13 cellular contexts compared by ENCODE assay signal in genomic region chr15:31279221-31280036, GRCh38. TPM values are rescaled to one million over a fixed set of nuclear protein-coding genes. Genes with fewer than 3 reads are reported as not detected.
A peak's percentile ranks its signal among the peaks of the same experiment; 100 is the strongest.
DNase-seq lines count a peak whose midpoint lies in the region; ATAC-seq and TF ChIP-seq lines count a peak whose summit lies in the region.
"Had no signal": no experiment of that assay in that cellular context is flagged by ENCODE, and none has a peak within 500 bp of the region (broad histone marks: within the 10 kb centered on the region; RNA-seq: fewer than 3 reads in every experiment).

No MANE protein-coding gene starts in this region.

- TF ChIP-seq EP300 in SK-N-SH (IDR thresholded peaks at IDR 0.05; ENCODE audit: borderline replicate concordance in 1 of 2, low read depth in 1 of 2, low read length in 1 of 2), result no peak

- H3K36me3 Mint-ChIP-seq in stimulated activated naive B cell treated with anti-CD40 and anti-IgM and Interleukin-4, amounts not matched to agents 10 μg/mL and 1 μg/mL and 100 μg/mL, for 72 hours, result no peaks in the 10 kb centered on the region

- TF ChIP-seq RAD21 in SK-N-SH (IDR thresholded peaks at IDR 0.05; ENCODE audit: low read length), result no peak

- ATAC-seq in SK-N-SH treated with all-trans-retinoic acid at 6 μM for 48 hours (no peak), left ventricle myocardium superior (peak; percentile 48)
- ATAC-seq in stimulated activated naive B cell treated with anti-CD40 and anti-IgM and Interleukin-4, amounts not matched to agents 10 μg/mL and 1 μg/mL and 100 μg/mL, for 72 hours (replicated peaks), result no peak

- POLR2A ChIA-PET in SK-N-SH (lab: Yijun Ruan, JAX) (interaction anchor here (1.2 kb wide), 1 partner anchor 15 kb away, joined by 4 read pairs; no protein-coding TSS in a partner anchor), PC-9 (lab: Charles Lee; ENCODE audit: unreplicated experiment) (no interaction called here)

- H2AFZ ChIP-seq in SK-N-SH (ENCODE audit: low read depth) (no peak overlapping the region), PC-9 (no peak overlapping the region)

- peaks cover 4 to 6% of the 10 kb centered on the region in 2 donors for H3K9me3 Mint-ChIP-seq in stimulated activated naive B cell treated with anti-CD40 and anti-IgM and Interleukin-4, amounts not matched to agents 10 μg/mL and 1 μg/mL and 100 μg/mL, for 72 hours

- intact Hi-C loops in left ventricle myocardium superior (cut with micrococcal nuclease), result no loop called here
- intact Hi-C loops in PC-9 (cut with micrococcal nuclease; ENCODE audit: unreplicated experiment), result no loop called here

- no peak overlapping the region for H3K4me3 Mint-ChIP-seq in stimulated activated naive B cell treated with anti-CD40 and anti-IgM and Interleukin-4, amounts not matched to agents 10 μg/mL and 1 μg/mL and 100 μg/mL, for 72 hours

- H3K9me3 ChIP-seq in SK-N-SH, result no peaks in the 10 kb centered on the region
- no peaks in the 10 kb centered on the region for H3K9me3 ChIP-seq in PC-9 (ENCODE audit: insufficient read depth, low read depth)
- H3K9me3 ChIP-seq: upper lobe of left lung had no signal

- no peak overlapping the region for H3K4me2 ChIP-seq in SK-N-SH
- H3K4me2 ChIP-seq in PC-9, result no peak overlapping the region

- no peaks in the 10 kb centered on the region for H3K27me3 Mint-ChIP-seq in stimulated activated naive B cell treated with anti-CD40 and anti-IgM and Interleukin-4, amounts not matched to agents 10 μg/mL and 1 μg/mL and 100 μg/mL, for 72 hours

- H3K36me3 ChIP-seq in SK-N-SH (replicated peaks in 1 of 2; ENCODE audit: control insufficient read depth in 1 of 2, insufficient read depth in 2 of 2, low read length in 1 of 2) (no peaks in the 10 kb centered on the region), PC-9 (ENCODE audit: low read depth) (no peaks in the 10 kb centered on the region)
- H3K36me3 ChIP-seq: upper lobe of left lung had no signal

- peaks cover 12 to 17% of the 10 kb centered on the region in 2 donors for H3K4me1 Mint-ChIP-seq in stimulated activated naive B cell treated with anti-CD40 and anti-IgM and Interleukin-4, amounts not matched to agents 10 μg/mL and 1 μg/mL and 100 μg/mL, for 72 hours

- H4K20me1 ChIP-seq in SK-N-SH (ENCODE audit: insufficient read depth), result no peaks in the 10 kb centered on the region
- H4K20me1 ChIP-seq in PC-9 (ENCODE audit: insufficient read depth), result no peaks in the 10 kb centered on the region

- WGBS in SK-N-SH (ENCODE audit: low lambda C conversion rate), result 56% methylated on average over 7 of the region's 11 CpGs

- no TSS peak for BruUV-seq in PC-9 (replicated peaks; lab: Mats Ljungman, UMichigan)

- no peaks in the 10 kb centered on the region for H3K27me3 ChIP-seq in SK-N-SH (ENCODE audit: insufficient read depth)
- H3K27me3 ChIP-seq in PC-9 (ENCODE audit: insufficient read depth, low read depth), result peaks cover 30% of the 10 kb centered on the region
- H3K27me3 ChIP-seq: upper lobe of left lung had no signal

- H3F3A ChIP-seq in SK-N-SH (replicated peaks; ENCODE audit: insufficient read depth), result no peaks in the 10 kb centered on the region
- H3F3A ChIP-seq in PC-9 (ENCODE audit: insufficient read depth, low read depth), result no peaks in the 10 kb centered on the region

- peak overlapping the region; percentile 84 for H3K27ac Mint-ChIP-seq in stimulated activated naive B cell treated with anti-CD40 and anti-IgM and Interleukin-4, amounts not matched to agents 10 μg/mL and 1 μg/mL and 100 μg/mL, for 72 hours

- H3K27ac ChIP-seq in SK-N-SH (ENCODE audit: low read depth in 2 of 2, low read length in 1 of 2), result peak overlapping the region in 1 of 2 experiments; percentile 14; a peak in 1 of 4 replicates
- no peak overlapping the region for H3K27ac ChIP-seq in PC-9
- H3K27ac ChIP-seq: upper lobe of left lung had no signal

- H3K9me2 ChIP-seq in SK-N-SH (no peaks in the 10 kb centered on the region), PC-9 (ENCODE audit: insufficient read depth) (no peaks in the 10 kb centered on the region)

- peaks cover 0 to 33% of the 10 kb centered on the region in 2 experiments; a peak in 1 of 4 replicates for H3K4me1 ChIP-seq in SK-N-SH (ENCODE audit: control insufficient read depth in 1 of 2, insufficient read depth in 2 of 2, low read depth in 1 of 2, low read length in 1 of 2)
- no peaks in the 10 kb centered on the region for H3K4me1 ChIP-seq in PC-9 (replicated peaks; ENCODE audit: insufficient read depth)

- no peak overlapping the region for H3K4me3 ChIP-seq in SK-N-SH (ENCODE audit: low read depth in 2 of 2, low read length in 1 of 2)
- no peak overlapping the region for H3K4me3 ChIP-seq in PC-9
- H3K4me3 ChIP-seq: upper lobe of left lung had no signal

- CTCF ChIA-PET in SK-N-SH (lab: Yijun Ruan, JAX) (interaction anchor here (0.8 to 1.3 kb wide), 2 partner anchors 79 to 150 kb away, joined by 3 read pairs; no protein-coding TSS in a partner anchor), PC-9 (lab: Charles Lee) (no interaction called here)

- DNase-seq in SK-N-SH (peak; percentile 11), RPMI7951 (ENCODE audit: low read depth) (peak; percentile 48), left ventricle myocardium superior (no peak), SW480 (ENCODE audit: low spot score) (no peak), PC-9 (no peak), AG08396 (ENCODE audit: low spot score) (no peak)
- DNase-seq in stimulated activated naive B cell treated with anti-CD40 and anti-IgM and Interleukin-4, amounts not matched to agents 10 μg/mL and 1 μg/mL and 100 μg/mL, for 72 hours, result no peak
- DNase-seq: dermis blood vessel endothelial cell; NCI-H187; stimulated activated CD4-positive, alpha-beta T cell treated with anti-CD3 and anti-CD28 coated beads, Interleukin-2, amount 100 ng/mL, for 48 hours; SW 1271 had no signal

- no peak for TF ChIP-seq CTCF in SK-N-SH (IDR thresholded peaks at IDR 0.05)
- TF ChIP-seq CTCF in PC-9 (conservative IDR thresholded peaks at IDR 0.05), result no peak

- no peak overlapping the region for H3K9ac ChIP-seq in SK-N-SH

- H3K79me2 ChIP-seq in SK-N-SH (ENCODE audit: insufficient read depth), result no peaks in the 10 kb centered on the region
- no peaks in the 10 kb centered on the region for H3K79me2 ChIP-seq in PC-9 (ENCODE audit: low read depth)

TF ChIP-seq in SK-N-SH, 30 proteins besides CTCF, POLR2A, EP300 and RAD21:
- no peak for TF ChIP-seq SMC3 (IDR thresholded peaks at IDR 0.05; ENCODE audit: low read depth, low read length)

TF ChIP-seq in SK-N-SH treated with all-trans-retinoic acid at 6 μM for 48 hours, 23 proteins besides CTCF, POLR2A, EP300 and RAD21:
- TF ChIP-seq ZNF565 (CRISPR knock-in tag; conservative IDR thresholded peaks at IDR 0.05; ENCODE audit: low read depth) (no peak), BACH2 (CRISPR knock-in tag; IDR thresholded peaks at IDR 0.05; ENCODE audit: borderline replicate concordance) (no peak), TOX (CRISPR knock-in tag; IDR thresholded peaks at IDR 0.05; ENCODE audit: borderline replicate concordance) (no peak), ZC3H10 (CRISPR knock-in tag; IDR thresholded peaks at IDR 0.05) (no peak), ZFP30 (CRISPR knock-in tag; IDR thresholded peaks at IDR 0.05) (no peak), ARNTL (CRISPR knock-in tag; IDR thresholded peaks at IDR 0.05; ENCODE audit: borderline replicate concordance, low read depth) (no peak), TSHZ2 (CRISPR knock-in tag; IDR thresholded peaks at IDR 0.05) (no peak), CSDC2 (CRISPR knock-in tag; IDR thresholded peaks at IDR 0.05) (no peak)

RNA-seq across cellular contexts. Expression of gene KLF13, which starts 47.2 kb away (rescaled TPM):
- polyA plus RNA-seq in SK-N-SH (2012; rRNA removed), result 7.1 and 8.6 TPM in 2 replicates
- 9.4 and 11.1 TPM in 2 replicates for polyA plus RNA-seq in SK-N-SH (2012; cell fraction: cytosol; rRNA removed)
- 7.4 and 9.3 TPM in 2 replicates for polyA plus RNA-seq in SK-N-SH (2012; cell fraction: nucleus; rRNA removed)
- total RNA-seq in RPMI7951 (2014; rRNA removed; shearing (Covaris generic)), result 60.3 and 75.6 TPM in 2 replicates
- total RNA-seq in left ventricle myocardium superior (85.3 TPM), PC-9 (2021) (2.5 and 3.4 TPM in 2 replicates)

Comparison
In these comparisons a context has a peak if more than half of its experiments do, and no peak if none do; other contexts are left out.
1. DNase-seq: peak in SK-N-SH (single experiment) and RPMI7951 (single experiment); none in left ventricle myocardium superior (single experiment), stimulated activated naive B cell treated with anti-CD40 and anti-IgM and Interleukin-4, amounts not matched to agents 10 μg/mL and 1 μg/mL and 100 μg/mL, for 72 hours (single experiment), SW480 (single experiment), PC-9 (0 of 2) and AG08396 (single experiment).
2. RNA of gene KLF13, which starts 47.2 kb away (total RNA-seq): 85.3 TPM in left ventricle myocardium superior (single experiment) and 60.3 to 75.6 TPM in RPMI7951; 2.5 to 3.4 TPM in PC-9; every median in the first group is over 10 times any median in the second.